16 cellular contexts compared by ENCODE assay signal in genomic region chr18:48678237-48679115, GRCh38.
"Had no signal": no experiment of that assay in that cellular context is flagged by ENCODE, and none has a peak within 500 bp of the region (broad histone marks: within the 10 kb centered on the region; RNA-seq: fewer than 3 reads in every experiment).

No MANE protein-coding gene starts in this region.

- H3K27ac Mint-ChIP-seq: activated naive CD4-positive, alpha-beta T cell treated with anti-CD3 and anti-CD28 coated beads, Interleukin-2, amount 50 U/mL, for 24 hours; neural progenitor cell had no signal

- FAIRE-seq: endometrium, small intestine had no signal

- H3K36me3 Mint-ChIP-seq: activated naive CD4-positive, alpha-beta T cell treated with anti-CD3 and anti-CD28 coated beads, Interleukin-2, amount 50 U/mL, for 24 hours; type B pancreatic cell had no signal

- H3K27me3 Mint-ChIP-seq: activated naive CD4-positive, alpha-beta T cell treated with anti-CD3 and anti-CD28 coated beads, Interleukin-2, amount 50 U/mL, for 24 hours; activated T-helper 17 cell treated with anti-CD3 and anti-CD28 coated beads, Interleukin-2, amount 50 U/mL, for 72 hours; type B pancreatic cell had no signal

- H3K4me1 Mint-ChIP-seq: activated naive CD4-positive, alpha-beta T cell treated with anti-CD3 and anti-CD28 coated beads, Interleukin-2, amount 50 U/mL, for 24 hours; activated T-helper 17 cell treated with anti-CD3 and anti-CD28 coated beads, Interleukin-2, amount 50 U/mL, for 72 hours had no signal

- H3K9me3 Mint-ChIP-seq: activated naive CD4-positive, alpha-beta T cell treated with anti-CD3 and anti-CD28 coated beads, Interleukin-2, amount 50 U/mL, for 24 hours; activated T-helper 17 cell treated with anti-CD3 and anti-CD28 coated beads, Interleukin-2, amount 50 U/mL, for 72 hours; neural progenitor cell; type B pancreatic cell had no signal

- ATAC-seq: activated CD4-positive, CD25-positive, alpha-beta regulatory T cell treated with anti-CD3 and anti-CD28 coated beads, Interleukin-2, amount 50 U/mL, for 24 hours; activated T-helper 17 cell treated with anti-CD3 and anti-CD28 coated beads, Interleukin-2, amount 50 U/mL, for 72 hours; stimulated activated naive CD8-positive, alpha-beta T cell treated with anti-CD3 and anti-CD28 coated beads, Interleukin-15, Interleukin-2, amounts not matched to agents 100 U/mL and 50 U/mL, for 24 hours had no signal

- H3K4me3 Mint-ChIP-seq: activated naive CD4-positive, alpha-beta T cell treated with anti-CD3 and anti-CD28 coated beads, Interleukin-2, amount 50 U/mL, for 24 hours; activated T-helper 17 cell treated with anti-CD3 and anti-CD28 coated beads, Interleukin-2, amount 50 U/mL, for 72 hours; neural progenitor cell; type B pancreatic cell had no signal

- DNase-seq: activated CD4-positive, alpha-beta T cell treated with anti-CD3 and anti-CD28 coated beads, Interleukin-2, amount 50 U/mL, for 1 hour; activated CD8-positive, alpha-beta memory T cell treated with anti-CD3 and anti-CD28 coated beads for 24 hours; caudate nucleus; colonic mucosa; kidney glomerular epithelial cell; midbrain; SJCRH30; small intestine; stimulated activated naive CD8-positive, alpha-beta T cell treated with anti-CD3 and anti-CD28 coated beads, Interleukin-15, Interleukin-2, amounts not matched to agents 100 U/mL and 50 U/mL, for 24 hours; SW 1271 had no signal
